In the genomic region with DNA sequence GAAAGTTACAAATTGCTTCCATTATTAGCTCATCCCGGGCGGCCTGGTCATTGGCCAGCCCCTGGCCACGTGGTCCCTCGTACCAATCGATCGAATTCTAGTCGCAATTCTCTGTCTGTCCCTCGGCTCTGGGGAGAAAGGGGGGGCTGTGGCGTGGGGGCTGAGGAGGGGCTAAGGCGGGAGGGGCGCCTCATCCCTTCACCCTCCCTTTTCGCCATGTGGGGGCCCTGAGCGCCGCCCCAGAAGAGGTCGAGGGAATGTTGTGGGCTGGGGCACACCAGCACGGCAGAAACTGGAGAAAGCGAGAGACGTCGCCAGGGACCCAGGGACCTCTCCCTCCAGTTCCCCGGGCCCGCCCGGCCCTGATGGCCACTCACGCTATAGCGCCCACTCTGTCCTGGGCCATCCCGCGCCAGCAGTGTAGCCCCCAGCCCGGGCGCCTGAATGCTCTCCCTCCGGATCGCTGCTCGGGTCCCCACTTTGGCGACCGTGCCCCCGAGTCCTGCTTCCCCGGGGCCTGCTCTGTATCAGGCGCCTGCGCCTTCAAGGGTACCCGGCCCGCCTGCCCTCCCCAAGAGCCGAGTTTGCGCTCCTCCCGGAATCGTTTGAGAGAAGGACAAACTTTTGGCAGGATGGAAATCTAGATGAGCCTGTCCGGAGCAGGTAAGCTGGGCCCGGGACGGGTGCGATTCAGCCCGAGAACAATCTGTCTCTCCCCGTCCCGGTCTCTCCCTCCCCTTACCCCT, we compare ENCODE assay signal across 8 cellular contexts.
DNase-seq lines count a peak whose midpoint lies in the region; ATAC-seq, FAIRE-seq and TF ChIP-seq lines count a peak whose summit lies in the region.

No MANE protein-coding gene starts in this region.

- H3K36me3 ChIP-seq in iPS-20b (ENCODE audit: insufficient read depth, low read depth, low read length) (no peaks in the 10 kb centered on the region), smooth muscle cell (ENCODE audit: low read depth) (no peaks in the 10 kb centered on the region)

- H3K4me3 ChIP-seq in iPS-20b (ENCODE audit: low read length) (peak overlapping the region; percentile 53), smooth muscle cell (peak overlapping the region; percentile 58)

- peaks cover 2% of the 10 kb centered on the region; the same call in 1 of the 2 replicates for H3K4me1 ChIP-seq in H9 (ENCODE audit: insufficient read depth, low read length)
- H3K4me1 ChIP-seq in iPS-20b (ENCODE audit: insufficient read depth, low read length): peaks cover 4% of the 10 kb centered on the region; the same call in 1 of the 2 replicates
- peaks cover 29% of the 10 kb centered on the region for H3K4me1 ChIP-seq in smooth muscle cell (ENCODE audit: low read depth)

- H3K79me1 ChIP-seq in H9 (ENCODE audit: insufficient read depth, low read depth, low read length, poor library complexity, severe bottlenecking): no peaks in the 10 kb centered on the region

- H3K79me2 ChIP-seq in H9 (ENCODE audit: insufficient read depth, low read length): no peaks in the 10 kb centered on the region
- H3K79me2 ChIP-seq in smooth muscle cell (ENCODE audit: low read depth): no peaks in the 10 kb centered on the region

- H3K4ac ChIP-seq in H9 (ENCODE audit: low read depth, low read length): no peak overlapping the region

- H3K27me3 ChIP-seq in H9 (ENCODE audit: insufficient read depth, low read length): peaks cover 84% of the 10 kb centered on the region
- H3K27me3 ChIP-seq in iPS-20b (ENCODE audit: insufficient read depth, low read length): peaks cover 100% of the 10 kb centered on the region
- peaks cover 99% of the 10 kb centered on the region for H3K27me3 ChIP-seq in smooth muscle cell (ENCODE audit: low read depth)

- TF ChIP-seq CTCF in H9 (conservative IDR thresholded peaks at IDR 0.05) (no peak), smooth muscle cell (IDR thresholded peaks at IDR 0.05; ENCODE audit: borderline replicate concordance, insufficient read depth, poor library complexity, severe bottlenecking) (no peak)

- H2BK5ac ChIP-seq in H9 (ENCODE audit: insufficient read length, low read length): no peak overlapping the region

- H2BK15ac ChIP-seq in H9 (ENCODE audit: low read depth, low read length): no peak overlapping the region

- H3K9ac ChIP-seq in H9 (ENCODE audit: extremely low read depth, insufficient read length, low read length) (no peak overlapping the region), iPS-20b (ENCODE audit: low read depth, low read length) (no peak overlapping the region), smooth muscle cell (ENCODE audit: low read depth) (peak overlapping the region; percentile 28)

- H4K8ac ChIP-seq in H9 (replicated peaks; ENCODE audit: insufficient read length, low read depth, low read length): no peak overlapping the region

- no peak overlapping the region for H3K56ac ChIP-seq in H9 (ENCODE audit: insufficient read length, low read depth, low read length)

- peaks cover 10% of the 10 kb centered on the region for H3K23me2 ChIP-seq in H9 (ENCODE audit: insufficient read length, low read depth, low read length, poor library complexity, severe bottlenecking)

- H2BK120ac ChIP-seq in H9 (ENCODE audit: low read depth, low read length, poor library complexity, severe bottlenecking): no peak overlapping the region

- no peak overlapping the region for H3K27ac Mint-ChIP-seq in H9
- H3K27ac Mint-ChIP-seq in activated naive CD8-positive, alpha-beta T cell treated with anti-CD3 and anti-CD28 coated beads, Interleukin-2, amount 10 ng/mL, durations not matched to agents 7 days and 5 days: no peak overlapping the region

- H3F3A ChIP-seq in smooth muscle cell (ENCODE audit: low read depth): no peaks in the 10 kb centered on the region

- peaks cover 100% of the 10 kb centered on the region for H3K27me3 Mint-ChIP-seq in H9 (ENCODE audit: low read depth)
- H3K27me3 Mint-ChIP-seq in activated naive CD8-positive, alpha-beta T cell treated with anti-CD3 and anti-CD28 coated beads, Interleukin-2, amount 10 ng/mL, durations not matched to agents 7 days and 5 days: peaks cover 89% of the 10 kb centered on the region

- WGBS in H9 (ENCODE audit: extremely low coverage, insufficient read length, low lambda C conversion rate): no CpG with 5 or more reads among the region's 50 CpGs
- 2% methylated on average over 47 of the region's 50 CpGs for WGBS in smooth muscle cell (ENCODE audit: low lambda C conversion rate)

- no peak for FAIRE-seq in HTR-8/SVneo (lab: Jason Lieb, UNC)

- H3K27ac ChIP-seq in H9 (ENCODE audit: insufficient read length, low read depth, low read length): no peak overlapping the region
- H3K27ac ChIP-seq in iPS-20b (ENCODE audit: low read length): no peak overlapping the region
- no peak overlapping the region for H3K27ac ChIP-seq in smooth muscle cell (ENCODE audit: low read depth)

- no peak overlapping the region for H3K18ac ChIP-seq in H9 (ENCODE audit: insufficient read length, low read depth, low read length)

- peaks cover 0 to 4% of the 10 kb centered on the region in 2 experiments; a peak in 1 of 5 replicates for H3K9me3 Mint-ChIP-seq in H9
- H3K9me3 Mint-ChIP-seq in activated naive CD8-positive, alpha-beta T cell treated with anti-CD3 and anti-CD28 coated beads, Interleukin-2, amount 10 ng/mL, durations not matched to agents 7 days and 5 days: no peaks in the 10 kb centered on the region

- H3K36me3 Mint-ChIP-seq in H9 (ENCODE audit: insufficient read depth in 1 of 3, low read depth in 3 of 3): no peaks in the 10 kb centered on the region; a peak in 1 of 7 replicates
- no peaks in the 10 kb centered on the region for H3K36me3 Mint-ChIP-seq in activated naive CD8-positive, alpha-beta T cell treated with anti-CD3 and anti-CD28 coated beads, Interleukin-2, amount 10 ng/mL, durations not matched to agents 7 days and 5 days

- H3K9me3 ChIP-seq in H9 (ENCODE audit: control insufficient read depth, low read depth, low read length): no peaks in the 10 kb centered on the region
- no peaks in the 10 kb centered on the region; the same call in 1 of the 2 replicates for H3K9me3 ChIP-seq in iPS-20b (ENCODE audit: insufficient read depth, low read depth, low read length)
- no peaks in the 10 kb centered on the region for H3K9me3 ChIP-seq in smooth muscle cell (replicated peaks; ENCODE audit: low read depth)

- H2BK20ac ChIP-seq in H9 (ENCODE audit: low read depth, low read length, poor library complexity, severe bottlenecking): no peak overlapping the region

- no peak overlapping the region for H4K91ac ChIP-seq in H9 (ENCODE audit: insufficient read length, low read depth, low read length)

- no peak overlapping the region for H3T11ph ChIP-seq in H9 (ENCODE audit: low read length)

- no peak overlapping the region for H2AFZ ChIP-seq in H9 (ENCODE audit: low read length)
- H2AFZ ChIP-seq in smooth muscle cell (ENCODE audit: low read depth): peak overlapping the region; percentile 82

- DNase-seq in H9 (no peak), smooth muscle cell (lab: John Stamatoyannopoulos, UW; ENCODE audit: unreplicated experiment) (no peak), HTR-8/SVneo (ENCODE audit: insufficient read length, low spot score) (no peak), GM19238 (ENCODE audit: insufficient read length, low spot score) (no peak)
- DNase-seq in activated naive CD8-positive, alpha-beta T cell treated with anti-CD3 and anti-CD28 coated beads, Interleukin-2, amount 10 ng/mL, durations not matched to agents 7 days and 5 days: no peak
- no peak for DNase-seq in activated effector memory CD4-positive, alpha-beta T cell treated with Interleukin-2 at 50 U/mL for 16 hours

- H3K4me3 Mint-ChIP-seq in H9: peak overlapping the region; percentile 36 to 78
- no peak overlapping the region for H3K4me3 Mint-ChIP-seq in activated naive CD8-positive, alpha-beta T cell treated with anti-CD3 and anti-CD28 coated beads, Interleukin-2, amount 10 ng/mL, durations not matched to agents 7 days and 5 days

- POLR2A ChIA-PET in activated naive CD8-positive, alpha-beta T cell treated with anti-CD3 and anti-CD28 coated beads, Interleukin-2, amount 10 ng/mL, durations not matched to agents 7 days and 5 days (lab: Charles Lee): interaction anchor here (0.6 kb wide), 1 partner anchor 66 kb away, joined by 3 read pairs; no protein-coding TSS in a partner anchor

- H3K4me2 ChIP-seq in H9 (ENCODE audit: insufficient read depth, insufficient read length, low read length): peak overlapping the region; percentile 67
- peak overlapping the region; percentile 90 for H3K4me2 ChIP-seq in smooth muscle cell

- no peak overlapping the region for H2BK12ac ChIP-seq in H9 (ENCODE audit: insufficient read length, low read depth, low read length)

- H2AK5ac ChIP-seq in H9 (ENCODE audit: insufficient read length, low read length): no peak overlapping the region

- no peak overlapping the region for H4K5ac ChIP-seq in H9 (ENCODE audit: insufficient read length, low read depth, low read length)

- H3K23ac ChIP-seq in H9 (ENCODE audit: insufficient read length, low read depth, low read length): no peak overlapping the region

- peak; percentile 26 for ATAC-seq in activated naive CD8-positive, alpha-beta T cell treated with anti-CD3 and anti-CD28 coated beads, Interleukin-2, amount 10 ng/mL, durations not matched to agents 7 days and 5 days (ENCODE audit: low read depth)
- no peak for ATAC-seq in GM19452 (IDR thresholded peaks at IDR 0.05; ENCODE audit: unreplicated experiment)

- H4K20me1 ChIP-seq in H9 (ENCODE audit: control insufficient read depth, insufficient read depth, insufficient read length): no peaks in the 10 kb centered on the region
- H4K20me1 ChIP-seq in smooth muscle cell (ENCODE audit: low read depth): no peaks in the 10 kb centered on the region

- H3K4me1 Mint-ChIP-seq in H9: peaks cover 23 to 68% of the 10 kb centered on the region in 2 experiments
- H3K4me1 Mint-ChIP-seq in activated naive CD8-positive, alpha-beta T cell treated with anti-CD3 and anti-CD28 coated beads, Interleukin-2, amount 10 ng/mL, durations not matched to agents 7 days and 5 days: peaks cover 7% of the 10 kb centered on the region

- H3K14ac ChIP-seq in H9 (ENCODE audit: insufficient read depth, low read length): no peak overlapping the region
